In the genomic region with DNA sequence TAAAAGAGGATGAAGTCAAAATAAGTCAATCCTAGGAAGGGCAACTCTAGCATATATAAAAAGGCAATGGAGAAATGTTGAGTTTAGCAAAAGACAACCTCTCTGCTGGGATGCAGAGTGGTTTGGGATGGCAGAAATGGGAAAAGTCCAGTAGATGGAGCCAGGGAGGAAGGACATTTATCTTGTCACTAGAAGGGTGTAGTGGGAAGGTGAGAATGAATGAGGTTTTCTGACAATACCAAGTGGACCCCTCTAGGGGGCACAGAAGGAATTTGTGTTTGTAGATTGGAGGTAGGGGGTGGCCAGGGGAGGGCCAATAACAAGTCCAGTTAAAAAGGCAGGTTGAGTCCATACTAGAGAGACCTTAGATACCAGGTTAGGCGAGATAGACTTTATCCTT, we compare ENCODE assay signal across 1 cellular context.
TF ChIP-seq lines count a peak whose summit lies in the region.

No MANE protein-coding gene starts in this region.

TF ChIP-seq in HCT116, 20 proteins besides CTCF, POLR2A, EP300 and RAD21 (continued from another document):
- no peak for TF ChIP-seq REST (IDR thresholded peaks at IDR 0.05; ENCODE audit: low read depth)
- TF ChIP-seq EZH2 (IDR thresholded peaks at IDR 0.05): no peak
- TF ChIP-seq EZH2phosphoT487 (IDR thresholded peaks at IDR 0.05; ENCODE audit: borderline replicate concordance): no peak
- no peak for TF ChIP-seq ZBTB33 (IDR thresholded peaks at IDR 0.05; ENCODE audit: extremely low read depth, insufficient replicate concordance, low read length)
- TF ChIP-seq CEBPB (IDR thresholded peaks at IDR 0.05; ENCODE audit: low read depth): no peak
- no peak for TF ChIP-seq SRF (IDR thresholded peaks at IDR 0.05; ENCODE audit: low read depth)
TF ChIP-seq in HCT116: peak in this region for 0.
